ENCODE assay signal across 12 cellular contexts in the genomic region with DNA sequence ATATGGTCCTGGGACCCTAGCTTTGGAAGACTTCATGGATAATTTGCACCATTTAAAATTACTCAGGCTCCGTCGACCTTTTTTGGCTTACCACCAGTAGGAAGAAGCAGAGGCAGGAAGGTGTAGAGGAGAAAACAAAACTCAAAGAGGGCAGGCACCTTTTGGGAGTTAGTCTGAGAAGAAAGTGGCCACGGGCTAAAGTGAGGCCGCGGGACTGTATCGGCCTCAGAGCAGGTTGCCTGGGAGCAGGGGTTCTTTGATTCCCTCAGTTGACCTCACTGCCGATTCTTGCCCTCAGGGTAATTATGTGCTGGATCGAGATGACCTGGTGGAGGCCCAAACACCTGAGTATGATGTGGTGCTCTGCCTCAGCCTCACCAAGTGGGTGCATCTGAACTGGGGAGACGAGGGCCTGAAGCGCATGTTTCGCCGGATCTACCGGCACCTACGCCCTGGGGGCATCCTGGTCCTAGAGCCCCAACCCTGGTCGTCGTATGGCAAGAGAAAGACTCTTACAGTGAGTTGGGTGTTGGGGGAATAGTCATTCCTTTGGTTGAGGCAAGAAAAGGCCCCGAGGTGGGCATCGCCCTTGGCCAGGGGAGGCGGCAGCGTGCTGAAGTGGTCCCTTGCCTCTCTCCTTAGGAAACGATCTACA. TPM values are rescaled to one million over a fixed set of nuclear protein-coding genes. Genes with fewer than 3 reads are reported as not detected.
DNase-seq lines count a peak whose midpoint lies in the region; ATAC-seq and TF ChIP-seq lines count a peak whose summit lies in the region.
"Had no signal": no experiment of that assay in that cellular context is flagged by ENCODE, and none has a peak within 500 bp of the region (broad histone marks: within the 10 kb centered on the region; RNA-seq: fewer than 3 reads in every experiment).

No MANE protein-coding gene starts in this region.

- no peak for TF ChIP-seq CTCF in SK-N-SH (IDR thresholded peaks at IDR 0.05)
- no peak for TF ChIP-seq CTCF in PC-9 (conservative IDR thresholded peaks at IDR 0.05)

- H3K9me3 ChIP-seq in SK-N-SH (no peaks in the 10 kb centered on the region), PC-9 (ENCODE audit: insufficient read depth, low read depth) (no peaks in the 10 kb centered on the region), ectodermal cell (ENCODE audit: control insufficient read depth, low read length) (peaks cover 2% of the 10 kb centered on the region), skeletal muscle satellite cell (replicated peaks; ENCODE audit: low read length) (no peaks in the 10 kb centered on the region)

- ATAC-seq in SK-N-SH treated with all-trans-retinoic acid at 6 μM for 48 hours, result no peak
- ATAC-seq: esophagus mucosa had no signal

- H3K27ac ChIP-seq in SK-N-SH (ENCODE audit: low read depth in 2 of 2, low read length in 1 of 2) (peak overlapping the region in 1 of 2 experiments; percentile 99; a peak in 3 of 4 replicates), PC-9 (no peak overlapping the region), ectodermal cell (ENCODE audit: insufficient read depth, low read depth, low read length, poor library complexity, severe bottlenecking) (peak overlapping the region; percentile 36)

- H3K4me3 ChIP-seq in SK-N-SH (ENCODE audit: low read depth in 2 of 2, low read length in 1 of 2) (peak overlapping the region in 1 of 2 experiments; percentile 0; a peak in 2 of 4 replicates), PC-9 (no peak overlapping the region; the same call in 1 of the 2 replicates), ectodermal cell (ENCODE audit: insufficient read depth, low read depth, low read length) (peak overlapping the region; percentile 18), skeletal muscle satellite cell (ENCODE audit: low read length) (no peak overlapping the region)

- H3K9me2 ChIP-seq in SK-N-SH, result no peaks in the 10 kb centered on the region
- no peaks in the 10 kb centered on the region for H3K9me2 ChIP-seq in PC-9 (ENCODE audit: insufficient read depth)

- peak overlapping the region; percentile 97; the same call in 1 of the 2 replicates for H3K4me2 ChIP-seq in SK-N-SH
- peak overlapping the region; percentile 80 for H3K4me2 ChIP-seq in PC-9
- H3K4me2 ChIP-seq in skeletal muscle satellite cell (ENCODE audit: low read length), result peak overlapping the region; percentile 95

- intact Hi-C loops in PC-9 (cut with micrococcal nuclease; ENCODE audit: unreplicated experiment), result no loop called here

- no peak for TF ChIP-seq EP300 in SK-N-SH (IDR thresholded peaks at IDR 0.05; ENCODE audit: borderline replicate concordance in 1 of 2, low read depth in 1 of 2, low read length in 1 of 2)

- CTCF ChIA-PET in SK-N-SH (lab: Yijun Ruan, JAX), result interaction anchor here (1.0 to 2.3 kb wide), 4 partner anchors 18 to 272 kb away, joined by 3 to 14 read pairs (median 3); no protein-coding TSS in a partner anchor
- CTCF ChIA-PET in PC-9 (lab: Charles Lee), result interaction anchor here (0.5 kb wide), 1 partner anchor 294 kb away, joined by 4 read pairs; no protein-coding TSS in a partner anchor

- POLR2A ChIA-PET in SK-N-SH (lab: Yijun Ruan, JAX) (no interaction called here), PC-9 (lab: Charles Lee; ENCODE audit: unreplicated experiment) (interaction anchor here (0.6 kb wide), 1 partner anchor 420 kb away, joined by 4 read pairs; a partner anchor contains a TSS)

- peaks cover 41 to 43% of the 10 kb centered on the region in 2 experiments for H3K36me3 ChIP-seq in SK-N-SH (replicated peaks in 1 of 2; ENCODE audit: control insufficient read depth in 1 of 2, insufficient read depth in 2 of 2, low read length in 1 of 2)
- H3K36me3 ChIP-seq in PC-9 (ENCODE audit: low read depth), result peaks cover 26% of the 10 kb centered on the region; the same call in 1 of the 2 replicates
- H3K36me3 ChIP-seq in ectodermal cell (ENCODE audit: control insufficient read depth, insufficient read depth, low read length), result peaks cover 21% of the 10 kb centered on the region
- H3K36me3 ChIP-seq in skeletal muscle satellite cell (ENCODE audit: insufficient read depth, low read length), result peaks cover 45% of the 10 kb centered on the region

- H3F3A ChIP-seq in SK-N-SH (replicated peaks; ENCODE audit: insufficient read depth) (peaks cover 25% of the 10 kb centered on the region), PC-9 (ENCODE audit: insufficient read depth, low read depth) (peaks cover 52% of the 10 kb centered on the region)

- DNase-seq in SK-N-SH, result no peak
- no peak for DNase-seq in PC-9
- DNase-seq in NCI-H345 (lab: John Stamatoyannopoulos, UW), result no peak
- no peak for DNase-seq in LoVo (ENCODE audit: low spot score)
- DNase-seq in NK-92 treated with Interleukin-12 subunit alpha and Interleukin-12 subunit beta, amount 100 ng/mL, for 24 hours (lab: John Stamatoyannopoulos, UW), result no peak
- DNase-seq: 8988T, amygdala, NCI-H774 had no signal

- no peak for TF ChIP-seq RAD21 in SK-N-SH (IDR thresholded peaks at IDR 0.05; ENCODE audit: low read length)

- H3K9ac ChIP-seq in SK-N-SH (no peak overlapping the region), skeletal muscle satellite cell (ENCODE audit: low read depth, low read length) (no peak overlapping the region)

- 89% methylated on average over 21 of the region's 21 CpGs for WGBS in SK-N-SH (ENCODE audit: low lambda C conversion rate)
- WGBS in ectodermal cell, 2 experiments, result 96% methylated on average over 21 of the region's 21 CpGs

- no peaks in the 10 kb centered on the region for H3K27me3 ChIP-seq in SK-N-SH (ENCODE audit: insufficient read depth)
- H3K27me3 ChIP-seq in PC-9 (ENCODE audit: insufficient read depth, low read depth), result no peaks in the 10 kb centered on the region
- peaks cover 2% of the 10 kb centered on the region for H3K27me3 ChIP-seq in ectodermal cell (ENCODE audit: control insufficient read depth, insufficient read depth, low read length, poor library complexity, severe bottlenecking)
- H3K27me3 ChIP-seq in skeletal muscle satellite cell (ENCODE audit: control insufficient read depth, insufficient read depth, low read length), result no peaks in the 10 kb centered on the region

- H3K4me1 ChIP-seq in SK-N-SH (ENCODE audit: control insufficient read depth in 1 of 2, insufficient read depth in 2 of 2, low read depth in 1 of 2, low read length in 1 of 2) (peaks cover 23 to 51% of the 10 kb centered on the region in 2 experiments; a peak in 3 of 4 replicates), PC-9 (replicated peaks; ENCODE audit: insufficient read depth) (peaks cover 44% of the 10 kb centered on the region), ectodermal cell (ENCODE audit: control insufficient read depth, insufficient read depth, low read length) (peaks cover 21% of the 10 kb centered on the region), skeletal muscle satellite cell (ENCODE audit: control insufficient read depth, insufficient read depth, low read length) (peaks cover 42% of the 10 kb centered on the region)

- H3K79me2 ChIP-seq in SK-N-SH (ENCODE audit: insufficient read depth) (peaks cover 63% of the 10 kb centered on the region), PC-9 (ENCODE audit: low read depth) (peaks cover 61% of the 10 kb centered on the region)

- BruUV-seq in PC-9 (replicated peaks; lab: Mats Ljungman, UMichigan), result no TSS peak

- H4K20me1 ChIP-seq in SK-N-SH (ENCODE audit: insufficient read depth) (peaks cover 13% of the 10 kb centered on the region), PC-9 (ENCODE audit: insufficient read depth) (peaks cover 6% of the 10 kb centered on the region)

- H2AFZ ChIP-seq in SK-N-SH (ENCODE audit: low read depth) (no peak overlapping the region), PC-9 (no peak overlapping the region)

RNA-seq across cellular contexts. Expression of a gene that starts 3.1 kb away (rescaled TPM):
- 16.7 and 20.2 TPM in 2 replicates for polyA plus RNA-seq in SK-N-SH (2012; rRNA removed)
- 13.7 and 17.2 TPM in 2 replicates for polyA plus RNA-seq in SK-N-SH (2012; cell fraction: cytosol; rRNA removed)
- 45.2 and 52.4 TPM in 2 replicates for polyA plus RNA-seq in SK-N-SH (2012; cell fraction: nucleus; rRNA removed)
- total RNA-seq in PC-9 (2021), result 62.6 and 70.3 TPM in 2 replicates
- polyA plus RNA-seq in ectodermal cell (2013, experiment 1 of 4), result 54.7 TPM
- polyA plus RNA-seq in ectodermal cell (2013, experiment 2 of 4), result 54.9 TPM
- polyA plus RNA-seq in ectodermal cell (2013, experiment 3 of 4), result 40.1 TPM
- polyA plus RNA-seq in ectodermal cell (2013, experiment 4 of 4), result 43.2 TPM
- total RNA-seq in skeletal muscle satellite cell (2012; rRNA removed), result 26.6 and 40.6 TPM in 2 replicates

RNA-seq across cellular contexts. Expression of a gene that starts 3.5 kb away (rescaled TPM):
- 66.9 and 75.9 TPM in 2 replicates for polyA plus RNA-seq in SK-N-SH (2012; rRNA removed)
- polyA plus RNA-seq in SK-N-SH (2012; cell fraction: cytosol; rRNA removed), result 26.7 and 37.5 TPM in 2 replicates
- polyA plus RNA-seq in SK-N-SH (2012; cell fraction: nucleus; rRNA removed), result 280 and 468 TPM in 2 replicates
- total RNA-seq in PC-9 (2021), result 49.1 and 67.6 TPM in 2 replicates
- 18.6 TPM for polyA plus RNA-seq in ectodermal cell (2013, experiment 1 of 4)
- polyA plus RNA-seq in ectodermal cell (2013, experiment 2 of 4), result 20.8 TPM
- 29.6 TPM for polyA plus RNA-seq in ectodermal cell (2013, experiment 3 of 4)
- 34.3 TPM for polyA plus RNA-seq in ectodermal cell (2013, experiment 4 of 4)
- 11.8 and 12.7 TPM in 2 replicates for total RNA-seq in skeletal muscle satellite cell (2012; rRNA removed)

RNA-seq across cellular contexts. Expression of a gene that starts 4.2 kb away (rescaled TPM):
- polyA plus RNA-seq in SK-N-SH (2012; rRNA removed), result 3.4 and 4.1 TPM in 2 replicates
- polyA plus RNA-seq in SK-N-SH (2012; cell fraction: cytosol; rRNA removed), result 3.1 and 3.5 TPM in 2 replicates
- polyA plus RNA-seq in SK-N-SH (2012; cell fraction: nucleus; rRNA removed), result 10.2 and 15.5 TPM in 2 replicates
- total RNA-seq in PC-9 (2021), result 7.4 TPM in 2 replicates
- polyA plus RNA-seq in ectodermal cell (2013, experiment 1 of 4), result 3.3 TPM
- 3.0 TPM for polyA plus RNA-seq in ectodermal cell (2013, experiment 2 of 4)
- polyA plus RNA-seq in ectodermal cell (2013, experiment 3 of 4), result 2.1 TPM
- 2.6 TPM for polyA plus RNA-seq in ectodermal cell (2013, experiment 4 of 4)
- 0.66 and 1.0 TPM in 2 replicates for total RNA-seq in skeletal muscle satellite cell (2012; rRNA removed)

RNA-seq across cellular contexts. Expression of a gene that starts 31.3 kb away (rescaled TPM):
- 0.93 and 1.5 TPM in 2 replicates for polyA plus RNA-seq in SK-N-SH (2012; rRNA removed)
- 0.44 and 0.47 TPM in 2 replicates for polyA plus RNA-seq in SK-N-SH (2012; cell fraction: cytosol; rRNA removed)
- polyA plus RNA-seq in SK-N-SH (2012; cell fraction: nucleus; rRNA removed), result 7.2 and 8.4 TPM in 2 replicates
- total RNA-seq in PC-9 (2021), result 1.4 and 4.2 TPM in 2 replicates
- 1.1 TPM for polyA plus RNA-seq in ectodermal cell (2013, experiment 1 of 4)
- 0.39 TPM for polyA plus RNA-seq in ectodermal cell (2013, experiment 2 of 4)
- 0.37 TPM for polyA plus RNA-seq in ectodermal cell (2013, experiment 3 of 4)
- 0.77 TPM for polyA plus RNA-seq in ectodermal cell (2013, experiment 4 of 4)
- 0.51 and 1.1 TPM in 2 replicates for total RNA-seq in skeletal muscle satellite cell (2012; rRNA removed)

RNA-seq across cellular contexts. Expression of a gene that starts 46.3 kb away (rescaled TPM):
- polyA plus RNA-seq in SK-N-SH (2012; rRNA removed), result 20.3 and 32.7 TPM in 2 replicates
- 13.4 and 24.0 TPM in 2 replicates for polyA plus RNA-seq in SK-N-SH (2012; cell fraction: cytosol; rRNA removed)
- polyA plus RNA-seq in SK-N-SH (2012; cell fraction: nucleus; rRNA removed), result 45.7 and 64.8 TPM in 2 replicates
- 68.8 and 79.8 TPM in 2 replicates for total RNA-seq in PC-9 (2021)
- 24.7 TPM for polyA plus RNA-seq in ectodermal cell (2013, experiment 1 of 4)
- 23.1 TPM for polyA plus RNA-seq in ectodermal cell (2013, experiment 2 of 4)
- polyA plus RNA-seq in ectodermal cell (2013, experiment 3 of 4), result 24.9 TPM
- polyA plus RNA-seq in ectodermal cell (2013, experiment 4 of 4), result 24.4 TPM
- total RNA-seq in skeletal muscle satellite cell (2012; rRNA removed), result 34.5 and 41.9 TPM in 2 replicates
